Comparison of ENCODE assay signal across 10 cellular contexts in genomic region chr7:103988468-103989199, GRCh38. TPM values are rescaled to one million over a fixed set of nuclear protein-coding genes. Genes with fewer than 3 reads are reported as not detected.
DNase-seq lines count a peak whose midpoint lies in the region; ATAC-seq, FAIRE-seq and TF ChIP-seq lines count a peak whose summit lies in the region.
"Had no signal": no experiment of that assay in that cellular context is flagged by ENCODE, and none has a peak within 500 bp of the region (broad histone marks: within the 10 kb centered on the region; RNA-seq: fewer than 3 reads in every experiment).

No MANE protein-coding gene starts in this region.

- peaks cover 51% of the 10 kb centered on the region for H3K27me3 Mint-ChIP-seq in astrocyte (ENCODE audit: low read depth, unreplicated experiment)

- no peak overlapping the region for H3K27ac ChIP-seq in heart left ventricle
- no peak overlapping the region for H3K27ac ChIP-seq in astrocyte (ENCODE audit: low read depth, low read length)
- peak overlapping the region; percentile 46 to 59 for H3K27ac ChIP-seq in liver (ENCODE audit: low read depth in 1 of 2, low read length in 2 of 2)
- no peak overlapping the region for H3K27ac ChIP-seq in upper lobe of right lung

- H3K9me3 Mint-ChIP-seq in astrocyte (ENCODE audit: unreplicated experiment): no peaks in the 10 kb centered on the region

- H3K79me2 ChIP-seq in astrocyte (ENCODE audit: insufficient read depth, low read length): no peaks in the 10 kb centered on the region

- peaks cover 7 to 70% (median 41%) of the 10 kb centered on the region in 9 donors for H3K27me3 ChIP-seq in heart left ventricle
- H3K27me3 ChIP-seq in astrocyte (ENCODE audit: insufficient read depth, low read length): peaks cover 31% of the 10 kb centered on the region
- H3K27me3 ChIP-seq in liver (ENCODE audit: control insufficient read depth in 4 of 4, insufficient read depth in 4 of 4, low read length in 3 of 4): no peaks in the 10 kb centered on the region
- peaks cover 46% of the 10 kb centered on the region for H3K27me3 ChIP-seq in upper lobe of right lung

- intact Hi-C loops in heart left ventricle (cut with DNase I) (no loop called here), cardiac septum (cut with DNase I) (no loop called here), upper lobe of right lung (cut with DNase I) (no loop called here)

- no peak for TF ChIP-seq CTCF in heart left ventricle (IDR thresholded peaks at IDR 0.05)
- TF ChIP-seq CTCF in astrocyte (IDR thresholded peaks at IDR 0.05; ENCODE audit: insufficient read depth, low read depth, low read length): no peak
- TF ChIP-seq CTCF in liver (IDR thresholded peaks at IDR 0.05; ENCODE audit: low read depth, low read length, missing input control): no peak
- no peak for TF ChIP-seq CTCF in upper lobe of right lung (IDR thresholded peaks at IDR 0.05)

- peaks cover 0 to 23% (median 3%) of the 10 kb centered on the region in 12 donors for H3K4me1 ChIP-seq in heart left ventricle
- H3K4me1 ChIP-seq in astrocyte (ENCODE audit: insufficient read depth, low read length): peaks cover 4% of the 10 kb centered on the region
- H3K4me1 ChIP-seq in liver (ENCODE audit: control insufficient read depth in 4 of 4, insufficient read depth in 4 of 4, low read length in 3 of 4): peaks cover 6 to 19% (median 15%) of the 10 kb centered on the region in 4 donors
- H3K4me1 ChIP-seq in upper lobe of right lung: peaks cover 4% of the 10 kb centered on the region

- H4K20me1 ChIP-seq in astrocyte (ENCODE audit: insufficient read depth, low read length): no peaks in the 10 kb centered on the region

- peak overlapping the region; percentile 83 for H3K4me2 ChIP-seq in astrocyte (ENCODE audit: low read length)

- TF ChIP-seq POLR2A in heart left ventricle (IDR thresholded peaks at IDR 0.05): no peak

- no peaks in the 10 kb centered on the region for H3K9me3 ChIP-seq in heart left ventricle
- H3K9me3 ChIP-seq in astrocyte (ENCODE audit: insufficient read depth, low read depth, low read length): no peaks in the 10 kb centered on the region
- H3K9me3 ChIP-seq in liver (ENCODE audit: control insufficient read depth in 4 of 4, low read length in 3 of 4): no peaks in the 10 kb centered on the region
- H3K9me3 ChIP-seq in upper lobe of right lung: no peaks in the 10 kb centered on the region

- no peak for TF ChIP-seq RAD21 in liver (IDR thresholded peaks at IDR 0.05)

- peak overlapping the region; percentile 72 for H3K4me3 Mint-ChIP-seq in astrocyte (ENCODE audit: unreplicated experiment)

- no peaks in the 10 kb centered on the region for H3K36me3 Mint-ChIP-seq in astrocyte (ENCODE audit: low read depth, unreplicated experiment)

- H2AFZ ChIP-seq in astrocyte (ENCODE audit: low read depth, low read length): peak overlapping the region; percentile 60

- ATAC-seq in heart left ventricle: no peak
- ATAC-seq in upper lobe of right lung: no peak
- ATAC-seq in GM19463 (IDR thresholded peaks at IDR 0.05; ENCODE audit: unreplicated experiment): no peak
- ATAC-seq: activated CD4-positive, CD25-positive, alpha-beta regulatory T cell treated with anti-CD3 and anti-CD28 coated beads, Interleukin-2, amount 50 U/mL, for 24 hours had no signal

- DNase-seq in heart left ventricle (no peak), cardiac septum (ENCODE audit: low spot score) (no peak), astrocyte (ENCODE audit: low read depth) (no peak), upper lobe of right lung (no peak)
- no peak for DNase-seq in stimulated activated CD4-positive, alpha-beta T cell treated with anti-CD3 and anti-CD28 coated beads, Interleukin-4, amount 100 ng/mL, for 1 hour
- no peak for DNase-seq in activated naive CD4-positive, alpha-beta T cell treated with anti-CD3 and anti-CD28 coated beads, Interleukin-2, amount 50 U/mL, for 16 hours

- peaks cover 5% of the 10 kb centered on the region for H3K4me1 Mint-ChIP-seq in astrocyte (ENCODE audit: low read depth, unreplicated experiment)

- FAIRE-seq in astrocyte (lab: Jason Lieb, UNC): no peak
- FAIRE-seq: G401.6 had no signal

- WGBS in heart left ventricle, 4 donors: 2 to 5% (median 4%) methylated on average over 37 of the region's 37 CpGs
- 6% methylated on average over 37 of the region's 37 CpGs for WGBS in liver

- H3K9ac ChIP-seq in astrocyte (ENCODE audit: low read length): no peak overlapping the region
- peak overlapping the region in 1 of 2 donors; percentile 44 for H3K9ac ChIP-seq in liver (ENCODE audit: low read depth in 1 of 2, low read length in 2 of 2)

- H3K36me3 ChIP-seq in heart left ventricle: no peaks in the 10 kb centered on the region
- H3K36me3 ChIP-seq in astrocyte (ENCODE audit: insufficient read depth, low read length): no peaks in the 10 kb centered on the region
- no peaks in the 10 kb centered on the region for H3K36me3 ChIP-seq in liver (ENCODE audit: control insufficient read depth in 4 of 4, insufficient read depth in 3 of 4, low read depth in 1 of 4, low read length in 3 of 4)
- H3K36me3 ChIP-seq in upper lobe of right lung: no peaks in the 10 kb centered on the region

- no peak overlapping the region for H3K27ac Mint-ChIP-seq in astrocyte (ENCODE audit: unreplicated experiment)

- H3K4me3 ChIP-seq in heart left ventricle (peak overlapping the region in 10 of 12 donors; percentile 2 to 56 (median 40)), astrocyte (ENCODE audit: insufficient read depth, low read depth, low read length) (peak overlapping the region; percentile 57), liver (ENCODE audit: low read depth in 1 of 3, low read length in 3 of 3) (peak overlapping the region; percentile 54), upper lobe of right lung (peak overlapping the region; percentile 33)

TF ChIP-seq in liver, 16 proteins besides CTCF, POLR2A, EP300 and RAD21 (continues in another document):
- TF ChIP-seq FOXA1 (IDR thresholded peaks at IDR 0.05) (no peak), REST (IDR thresholded peaks at IDR 0.05) (no peak), MAX (IDR thresholded peaks at IDR 0.05) (no peak), TAF1 (conservative IDR thresholded peaks at IDR 0.05) (no peak), HNF4A (conservative IDR thresholded peaks at IDR 0.05) (no peak), FOXA2 (IDR thresholded peaks at IDR 0.05) (no peak), RXRA (IDR thresholded peaks at IDR 0.05) (no peak), HNF4G (IDR thresholded peaks at IDR 0.05) (no peak), GABPA (IDR thresholded peaks at IDR 0.05 in 1 of 2, conservative IDR thresholded peaks at IDR 0.05 in 1 of 2) (no peak), NR2F2 (IDR thresholded peaks at IDR 0.05) (no peak), EGR1 (IDR thresholded peaks at IDR 0.05; ENCODE audit: low read depth in 2 of 2) (no peak), YY1 (IDR thresholded peaks at IDR 0.05) (no peak), SP1 (IDR thresholded peaks at IDR 0.05) (no peak), JUND (IDR thresholded peaks at IDR 0.05) (no peak), ZBTB33 (IDR thresholded peaks at IDR 0.05) (no peak)

RNA-seq across cellular contexts. Expression of gene RELN, which starts 0.8 kb away (rescaled TPM):
- 1 to 10 TPM in 5 of 9 donors, under 1 TPM in 4; 0.16 to 3.5 (median 1.3) TPM for total RNA-seq in heart left ventricle
- polyA plus RNA-seq in heart left ventricle: 1 to 10 TPM in 1 of 2 donors, under 1 TPM in 1; 0.46 to 1.7 TPM
- total RNA-seq in cardiac septum: 0.57 TPM
- 0.70 and 0.98 TPM in 2 replicates for total RNA-seq in astrocyte
- total RNA-seq in liver: 10 to 100 TPM; 39.3 to 69.8 TPM
- polyA plus RNA-seq in liver: 10 to 100 TPM in 1 of 2 donors, 1 to 10 TPM in 1; 10.0 to 17.4 TPM
- 5.6 TPM for total RNA-seq in upper lobe of right lung

Comparison
In these comparisons a context has a peak if more than half of its experiments do, and no peak if none do; other contexts are left out.
1. H3K27ac ChIP-seq: peak in liver (2 of 2); none in heart left ventricle (0 of 12), astrocyte (single experiment) and upper lobe of right lung (single experiment).
2. Peak in every context shown above with its lines, with median percentiles within 50 percentile points of each other: H3K4me3 ChIP-seq.